10 cellular contexts compared by ENCODE assay signal in genomic region chr20:34562643-34563042, GRCh38. TPM values are rescaled to one million over a fixed set of nuclear protein-coding genes. Genes with fewer than 3 reads are reported as not detected.
DNase-seq lines count a peak whose midpoint lies in the region; ATAC-seq and TF ChIP-seq lines count a peak whose summit lies in the region.
"Had no signal": no experiment of that assay in that cellular context is flagged by ENCODE, and none has a peak within 500 bp of the region (broad histone marks: within the 10 kb centered on the region; RNA-seq: fewer than 3 reads in every experiment).

No MANE protein-coding gene starts in this region.

- TF ChIP-seq POLR2A in uterus (IDR thresholded peaks at IDR 0.05): no peak

- TF ChIP-seq CTCF in endothelial cell (IDR thresholded peaks at IDR 0.05; ENCODE audit: unreplicated experiment) (peak; percentile 39), uterus (IDR thresholded peaks at IDR 0.05) (peak in 2 of 4 experiments; percentile 8 to 25)

- DNase-seq in activated CD4-positive, alpha-beta T cell treated with anti-CD3 and anti-CD28 coated beads, Interleukin-2, amount 10 ng/mL, durations not matched to agents 24 days and 14 days: peak; percentile 61
- no peak for DNase-seq in activated CD4-positive, alpha-beta T cell treated with anti-CD3 and anti-CD28 coated beads for 4 hours
- DNase-seq in NCI-H146 treated with DMSO at 0.1 percent for 48 hours (lab: John Stamatoyannopoulos, UW; ENCODE audit: unreplicated experiment): peak; percentile 18
- peak; percentile 71 for DNase-seq in endothelial cell (ENCODE audit: low spot score)
- no peak for DNase-seq in stimulated activated naive CD8-positive, alpha-beta T cell treated with anti-CD3 and anti-CD28 coated beads, Interleukin-15, Interleukin-2, amounts not matched to agents 100 U/mL and 50 U/mL, for 24 hours
- DNase-seq in uterus: no peak
- DNase-seq in activated gamma-delta T cell (lab: John Stamatoyannopoulos, UW): no peak
- DNase-seq in T-helper 2 cell treated with Interferon-gamma antibody and Interleukin-4, amounts not matched to agents 5 μg/mL and 100 μg/mL, for 36 hours (ENCODE audit: low spot score): no peak
- DNase-seq: GF-D8 had no signal

- no peaks in the 10 kb centered on the region for H3K27me3 Mint-ChIP-seq in activated CD4-positive, alpha-beta T cell treated with anti-CD3 and anti-CD28 coated beads, Interleukin-2, amount 10 ng/mL, durations not matched to agents 24 days and 14 days
- H3K27me3 Mint-ChIP-seq in endothelial cell (ENCODE audit: unreplicated experiment): peaks cover 8% of the 10 kb centered on the region
- H3K27me3 Mint-ChIP-seq in T-helper 2 cell treated with Interferon-gamma antibody and Interleukin-4, amounts not matched to agents 5 μg/mL and 100 μg/mL, for 36 hours (ENCODE audit: low read depth): no peaks in the 10 kb centered on the region

- H3K9me3 Mint-ChIP-seq in activated CD4-positive, alpha-beta T cell treated with anti-CD3 and anti-CD28 coated beads, Interleukin-2, amount 10 ng/mL, durations not matched to agents 24 days and 14 days: no peaks in the 10 kb centered on the region
- H3K9me3 Mint-ChIP-seq in endothelial cell (ENCODE audit: unreplicated experiment): no peaks in the 10 kb centered on the region
- H3K9me3 Mint-ChIP-seq in T-helper 2 cell treated with Interferon-gamma antibody and Interleukin-4, amounts not matched to agents 5 μg/mL and 100 μg/mL, for 36 hours: no peaks in the 10 kb centered on the region

- H3K4me1 ChIP-seq in uterus: peaks cover 0 to 6% of the 10 kb centered on the region in 2 donors

- no peak overlapping the region for H3K4me3 ChIP-seq in uterus

- intact Hi-C loops in activated CD4-positive, alpha-beta T cell treated with anti-CD3 and anti-CD28 coated beads, Interleukin-2, amount 10 ng/mL, durations not matched to agents 24 days and 14 days (cut with micrococcal nuclease): no loop called here
- intact Hi-C loops in uterus (cut with DNase I; ENCODE audit: low total_unique reads): no loop called here

- peaks cover 8% of the 10 kb centered on the region for H3K4me1 Mint-ChIP-seq in activated CD4-positive, alpha-beta T cell treated with anti-CD3 and anti-CD28 coated beads, Interleukin-2, amount 10 ng/mL, durations not matched to agents 24 days and 14 days
- H3K4me1 Mint-ChIP-seq in endothelial cell (ENCODE audit: unreplicated experiment): peaks cover 6% of the 10 kb centered on the region
- peaks cover 5% of the 10 kb centered on the region for H3K4me1 Mint-ChIP-seq in T-helper 2 cell treated with Interferon-gamma antibody and Interleukin-4, amounts not matched to agents 5 μg/mL and 100 μg/mL, for 36 hours (ENCODE audit: low read depth)

- no peaks in the 10 kb centered on the region for H3K36me3 Mint-ChIP-seq in activated CD4-positive, alpha-beta T cell treated with anti-CD3 and anti-CD28 coated beads, Interleukin-2, amount 10 ng/mL, durations not matched to agents 24 days and 14 days (ENCODE audit: low read depth)
- peaks cover 11% of the 10 kb centered on the region for H3K36me3 Mint-ChIP-seq in endothelial cell (ENCODE audit: low read depth, unreplicated experiment)
- H3K36me3 Mint-ChIP-seq in T-helper 2 cell treated with Interferon-gamma antibody and Interleukin-4, amounts not matched to agents 5 μg/mL and 100 μg/mL, for 36 hours (ENCODE audit: low read depth): no peaks in the 10 kb centered on the region

- no peak overlapping the region for H3K4me3 Mint-ChIP-seq in activated CD4-positive, alpha-beta T cell treated with anti-CD3 and anti-CD28 coated beads, Interleukin-2, amount 10 ng/mL, durations not matched to agents 24 days and 14 days
- no peak overlapping the region for H3K4me3 Mint-ChIP-seq in endothelial cell (ENCODE audit: unreplicated experiment)
- H3K4me3 Mint-ChIP-seq in T-helper 2 cell treated with Interferon-gamma antibody and Interleukin-4, amounts not matched to agents 5 μg/mL and 100 μg/mL, for 36 hours: no peak overlapping the region

- H3K9me3 ChIP-seq in uterus: no peaks in the 10 kb centered on the region

- no peaks in the 10 kb centered on the region for H3K27me3 ChIP-seq in uterus

- peak; percentile 30 for ATAC-seq in stimulated activated naive CD8-positive, alpha-beta T cell treated with anti-CD3 and anti-CD28 coated beads, Interleukin-15, Interleukin-2, amounts not matched to agents 100 U/mL and 50 U/mL, for 24 hours
- ATAC-seq: sciatic nerve had no signal

- no peak overlapping the region for H3K27ac ChIP-seq in uterus

- no peaks in the 10 kb centered on the region for H3K36me3 ChIP-seq in uterus

- no peak overlapping the region for H3K27ac Mint-ChIP-seq in activated CD4-positive, alpha-beta T cell treated with anti-CD3 and anti-CD28 coated beads, Interleukin-2, amount 10 ng/mL, durations not matched to agents 24 days and 14 days
- no peak overlapping the region for H3K27ac Mint-ChIP-seq in endothelial cell (ENCODE audit: unreplicated experiment)
- no peak overlapping the region for H3K27ac Mint-ChIP-seq in T-helper 2 cell treated with Interferon-gamma antibody and Interleukin-4, amounts not matched to agents 5 μg/mL and 100 μg/mL, for 36 hours

RNA-seq across cellular contexts. Expression of gene MAP1LC3A, which starts 4.1 kb away (rescaled TPM):
- 3.1 and 3.6 TPM in 2 replicates for total RNA-seq in activated CD4-positive, alpha-beta T cell treated with anti-CD3 and anti-CD28 coated beads, Interleukin-2, amount 10 ng/mL, durations not matched to agents 24 days and 14 days
- 33.6 TPM for total RNA-seq in endothelial cell (ENCODE audit: unreplicated experiment)
- total RNA-seq in uterus: 10 to 100 TPM in 3 of 4 donors, 1 to 10 TPM in 1; 6.7 to 57.1 (median 20.0) TPM

RNA-seq across cellular contexts. Expression of gene DYNLRB1, which starts 46.4 kb away (rescaled TPM):
- 96.5 and 98.9 TPM in 2 replicates for total RNA-seq in activated CD4-positive, alpha-beta T cell treated with anti-CD3 and anti-CD28 coated beads, Interleukin-2, amount 10 ng/mL, durations not matched to agents 24 days and 14 days
- total RNA-seq in endothelial cell (ENCODE audit: unreplicated experiment) (96.8 TPM), uterus (100 to 1,000 TPM in 3 of 4 donors, 10 to 100 TPM in 1; 20.8 to 289 (median 149) TPM)

Comparison
In these comparisons a context has a peak if more than half of its experiments do, and no peak if none do; other contexts are left out.
1. DNase-seq: peak in activated CD4-positive, alpha-beta T cell treated with anti-CD3 and anti-CD28 coated beads, Interleukin-2, amount 10 ng/mL, durations not matched to agents 24 days and 14 days (single experiment), NCI-H146 treated with DMSO at 0.1 percent for 48 hours (single experiment) and endothelial cell (single experiment); none in activated CD4-positive, alpha-beta T cell treated with anti-CD3 and anti-CD28 coated beads for 4 hours (0 of 2), stimulated activated naive CD8-positive, alpha-beta T cell treated with anti-CD3 and anti-CD28 coated beads, Interleukin-15, Interleukin-2, amounts not matched to agents 100 U/mL and 50 U/mL, for 24 hours (single experiment), uterus (0 of 2), activated gamma-delta T cell (single experiment) and T-helper 2 cell treated with Interferon-gamma antibody and Interleukin-4, amounts not matched to agents 5 μg/mL and 100 μg/mL, for 36 hours (single experiment).